ENCODE assay signal across 1 cellular context in genomic region chr15:41895957-41896356, GRCh38.
A peak's percentile ranks its signal among the peaks of the same experiment; 100 is the strongest.
TF ChIP-seq lines count a peak whose summit lies in the region.

No MANE protein-coding gene starts in this region.

TF ChIP-seq in HepG2, 621 proteins besides CTCF, POLR2A, EP300 and RAD21:
- TF ChIP-seq ZNF329 (CRISPR knock-in tag; IDR thresholded peaks at IDR 0.05; ENCODE audit: low read depth) = peak; percentile 99
- no peak for TF ChIP-seq ZNF800 (CRISPR knock-in tag; IDR thresholded peaks at IDR 0.05)
- no peak for TF ChIP-seq CHD4 (IDR thresholded peaks at IDR 0.05; ENCODE audit: borderline replicate concordance, low read length)
